8 cellular contexts compared by ENCODE assay signal in the genomic region with DNA sequence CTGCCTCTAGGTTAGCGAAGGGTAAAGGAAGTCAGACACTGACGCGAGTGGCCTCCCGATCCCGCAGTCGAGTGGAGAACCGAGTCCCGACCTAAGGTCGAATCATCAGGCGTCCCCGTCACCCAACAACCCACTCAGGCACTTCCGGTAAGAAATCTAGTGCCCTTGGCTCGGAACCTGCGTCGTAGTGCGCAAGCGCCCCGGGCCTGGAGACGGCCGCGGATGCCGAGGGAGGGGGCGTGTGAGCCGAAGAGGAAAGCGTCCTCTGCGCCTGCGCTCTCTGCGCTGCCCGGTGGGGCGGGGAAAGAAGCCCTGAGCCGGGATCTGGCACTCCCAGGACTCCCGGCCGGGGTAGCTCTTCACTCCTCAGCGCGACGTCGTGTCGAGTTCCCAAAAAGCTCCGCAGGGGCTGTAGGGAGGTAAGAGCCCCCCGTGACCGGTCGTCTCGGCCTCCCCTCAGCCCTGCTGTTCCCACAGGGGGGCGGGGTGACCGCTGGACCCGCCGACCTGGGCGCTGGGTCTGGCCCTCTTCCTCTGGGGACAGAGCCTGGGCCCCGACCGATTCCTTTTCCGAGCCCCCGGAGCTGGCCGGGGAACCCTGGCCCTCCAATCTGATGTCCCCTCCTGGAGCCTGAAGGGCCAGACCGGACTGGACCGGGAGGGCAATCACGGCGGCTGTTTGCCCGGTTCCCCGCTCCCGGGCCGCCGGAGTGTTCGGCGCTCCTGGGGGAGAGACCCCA. TPM values are rescaled to one million over a fixed set of nuclear protein-coding genes. Genes with fewer than 3 reads are reported as not detected.
DNase-seq lines count a peak whose midpoint lies in the region; TF ChIP-seq lines count a peak whose summit lies in the region.

A gene (plus strand): TSS at position 330 of the 740 bp plus-strand sequence. CDS start 26,084 bp downstream, outside the sequence.

- no peaks in the 10 kb centered on the region for H3K4me1 ChIP-seq in ES-I3 (ENCODE audit: insufficient read depth, low read length)
- H3K4me1 ChIP-seq in HAP-1 = peaks cover 6% of the 10 kb centered on the region
- H3K4me1 ChIP-seq in stomach = peaks cover 10 to 37% (median 23%) of the 10 kb centered on the region in 4 donors

- TF ChIP-seq RAD21 in neural cell (conservative IDR thresholded peaks at IDR 0.05) = peak; percentile 16

- H3K9ac ChIP-seq in ES-I3 (ENCODE audit: low read depth, low read length) = peak within 1 kb of the TSS; percentile 99
- peak within 1 kb of the TSS; percentile 80 for H3K9ac ChIP-seq in neural cell (ENCODE audit: low read length)

- H2AFZ ChIP-seq in neural cell (ENCODE audit: low read depth, low read length) = peak within 1 kb of the TSS; percentile 83

- H3K4me3 ChIP-seq in HAP-1 (peak within 1 kb of the TSS; percentile 93), MG63 (peak within 1 kb of the TSS; percentile 89), fibroblast of villous mesenchyme (ENCODE audit: low read depth, low read length) (peak within 1 kb of the TSS; percentile 94), neural cell (ENCODE audit: low read length) (peak within 1 kb of the TSS; percentile 92), stomach (peak within 1 kb of the TSS; percentile 87 to 90 (median 88))

- H3K27me3 ChIP-seq in HAP-1 (ENCODE audit: low read depth) (no peaks in the 10 kb centered on the region), MG63 (no peaks in the 10 kb centered on the region), neural cell (ENCODE audit: insufficient read depth, low read depth, low read length) (no peaks in the 10 kb centered on the region), stomach (no peaks in the 10 kb centered on the region)

- no peaks in the 10 kb centered on the region for H4K20me1 ChIP-seq in neural cell (ENCODE audit: insufficient read depth)

- TF ChIP-seq EP300 in neural cell (conservative IDR thresholded peaks at IDR 0.05; ENCODE audit: poor library complexity, severe bottlenecking) = no peak
- TF ChIP-seq EP300 in stomach (IDR thresholded peaks at IDR 0.05) = no peak

- WGBS in stomach, 5 donors = 0 to 1% (median 0%) methylated on average over 16 to 64 of the region's 64 CpGs

- intact Hi-C loops in stomach (cut with DNase I; ENCODE audit: low total_unique reads) = no loop called here

- H3K4me2 ChIP-seq in neural cell (ENCODE audit: low read length) = peak within 1 kb of the TSS; percentile 50

- H3K36me3 ChIP-seq in ES-I3 (ENCODE audit: insufficient read depth, low read length) (no peaks in the 10 kb centered on the region), HAP-1 (replicated peaks) (no peaks in the 10 kb centered on the region), MG63 (no peaks in the 10 kb centered on the region; the same call in 1 of the 2 replicates), neural cell (ENCODE audit: insufficient read depth, low read length) (no peaks in the 10 kb centered on the region), stomach (no peaks in the 10 kb centered on the region)

- H3K27ac ChIP-seq in neural cell (ENCODE audit: low read length) = peak within 1 kb of the TSS; percentile 87
- H3K27ac ChIP-seq in stomach = peak within 1 kb of the TSS; percentile 93 to 99 (median 97)

- peak in 2 of 4 donors; percentile 28 to 69 for TF ChIP-seq POLR2A in stomach (IDR thresholded peaks at IDR 0.05)

- no peaks in the 10 kb centered on the region for H3K9me2 ChIP-seq in neural cell (ENCODE audit: insufficient read depth, low read length)

- H3K79me2 ChIP-seq in neural cell (replicated peaks; ENCODE audit: insufficient read depth, low read length) = peaks cover 44% of the 10 kb centered on the region

- no peaks in the 10 kb centered on the region for H3K9me3 ChIP-seq in ES-I3 (ENCODE audit: control insufficient read depth, insufficient read depth, low read length)
- no peaks in the 10 kb centered on the region for H3K9me3 ChIP-seq in HAP-1
- no peaks in the 10 kb centered on the region for H3K9me3 ChIP-seq in MG63
- H3K9me3 ChIP-seq in neural cell (ENCODE audit: low read length) = no peaks in the 10 kb centered on the region
- no peaks in the 10 kb centered on the region for H3K9me3 ChIP-seq in stomach

- TF ChIP-seq CTCF in fibroblast of villous mesenchyme (IDR thresholded peaks at IDR 0.05; ENCODE audit: insufficient read depth, low read depth, low read length) = peak; percentile 42
- TF ChIP-seq CTCF in neural cell (IDR thresholded peaks at IDR 0.05; ENCODE audit: poor library complexity, severe bottlenecking) = peak; percentile 67
- peak in 2 of 7 experiments; percentile 38 to 45 for TF ChIP-seq CTCF in stomach (IDR thresholded peaks at IDR 0.05)

- in situ Hi-C loops in HAP-1 (cut with MboI; ENCODE audit: low sequenced_read_pairs) = no loop called here

- no peaks in the 10 kb centered on the region for H3F3A ChIP-seq in neural cell (ENCODE audit: insufficient read depth, low read length, poor library complexity, severe bottlenecking)

- DNase-seq in HAP-1 (ENCODE audit: low spot score in 2 of 2) (peak; percentile 97 to 99), MG63 (peak; percentile 96), SHP77 treated with DMSO at 0.1 percent for 48 hours (lab: John Stamatoyannopoulos, UW) (peak; percentile 91), activated gamma-delta T cell treated with Interleukin-2 at 50 U/mL for 16 hours (peak; percentile 96), fibroblast of villous mesenchyme (ENCODE audit: low read depth) (peak; percentile 98), stomach (peak; percentile 99)

TF ChIP-seq in neural cell, 6 proteins besides CTCF, POLR2A, EP300 and RAD21:
- TF ChIP-seq POLR2AphosphoS5 (IDR thresholded peaks at IDR 0.05) (peak; percentile 87), SMC3 (conservative IDR thresholded peaks at IDR 0.05; ENCODE audit: poor library complexity) (no peak), MXI1 (conservative IDR thresholded peaks at IDR 0.05; ENCODE audit: poor library complexity, severe bottlenecking) (peak; percentile 62), TAF1 (IDR thresholded peaks at IDR 0.05; ENCODE audit: low read depth) (peak; percentile 81)

RNA-seq across cellular contexts. Expression of the gene that starts here (rescaled TPM):
- total RNA-seq in MG63 (2014; rRNA removed; shearing (Covaris generic); ENCODE audit: low replicate concordance) = 4.5 and 21.1 TPM in 2 replicates
- 28.3 and 40.6 TPM in 2 replicates for total RNA-seq in fibroblast of villous mesenchyme
- 74.7 and 75.8 TPM in 2 replicates for polyA plus RNA-seq in neural cell
- polyA minus RNA-seq in neural cell = 65.0 and 104 TPM in 2 replicates
- 10 to 100 TPM; 22.3 to 81.3 (median 25.6) TPM for total RNA-seq in stomach
- polyA plus RNA-seq in stomach = 1 to 10 TPM; 5.8 to 9.0 (median 8.1) TPM

Comparison
In these comparisons a context has a peak if more than half of its experiments do, and no peak if none do; other contexts are left out.
1. Peak in every context shown above with its lines: DNase-seq, H3K4me3 ChIP-seq and H3K27ac ChIP-seq.